ENCODE assay signal across 17 cellular contexts in the genomic region with DNA sequence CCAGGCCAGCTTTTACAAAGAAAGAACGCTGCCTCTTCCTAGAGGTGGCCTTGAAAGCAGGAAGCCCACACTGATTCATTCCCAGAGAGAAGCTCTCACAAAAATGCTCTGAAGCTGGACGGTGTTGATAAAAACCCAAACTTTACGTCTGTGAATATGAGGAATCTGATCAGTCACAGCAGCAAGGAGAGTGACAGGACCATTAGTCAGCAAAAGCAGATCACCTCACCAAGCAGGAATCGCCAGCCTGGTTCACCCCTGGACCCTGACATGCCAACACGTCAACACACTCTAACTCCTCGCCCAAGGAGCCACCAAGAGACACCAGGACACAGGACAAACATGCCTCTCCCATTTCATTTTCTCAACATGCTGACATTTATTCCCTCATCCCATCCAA.
A peak's percentile ranks its signal among the peaks of the same experiment; 100 is the strongest.
DNase-seq lines count a peak whose midpoint lies in the region; ATAC-seq and TF ChIP-seq lines count a peak whose summit lies in the region.
"Had no signal": no experiment of that assay in that cellular context is flagged by ENCODE, and none has a peak within 500 bp of the region (broad histone marks: within the 10 kb centered on the region; RNA-seq: fewer than 3 reads in every experiment).

No MANE protein-coding gene starts in this region.

- no peak overlapping the region for H3K4me3 Mint-ChIP-seq in H9
- H3K4me3 Mint-ChIP-seq: activated naive CD8-positive, alpha-beta T cell treated with anti-CD3 and anti-CD28 coated beads, Interleukin-2, amount 10 ng/mL, durations not matched to agents 7 days and 5 days had no signal

- no peak for ATAC-seq in HG03521 (IDR thresholded peaks at IDR 0.05; ENCODE audit: unreplicated experiment)

- no peaks in the 10 kb centered on the region for H3K23me2 ChIP-seq in H9 (ENCODE audit: insufficient read length, low read depth, low read length, poor library complexity, severe bottlenecking)

- no peaks in the 10 kb centered on the region; a peak in 1 of 5 replicates for H3K9me3 Mint-ChIP-seq in H9
- H3K9me3 Mint-ChIP-seq: activated naive CD8-positive, alpha-beta T cell treated with anti-CD3 and anti-CD28 coated beads, Interleukin-2, amount 10 ng/mL, durations not matched to agents 7 days and 5 days had no signal

- no peak for TF ChIP-seq CTCF in H9 (conservative IDR thresholded peaks at IDR 0.05)

- peak overlapping the region in 2 of 3 experiments; percentile 40 to 74; a peak in 2 of 7 replicates for H3K27ac Mint-ChIP-seq in H9
- H3K27ac Mint-ChIP-seq: activated naive CD8-positive, alpha-beta T cell treated with anti-CD3 and anti-CD28 coated beads, Interleukin-2, amount 10 ng/mL, durations not matched to agents 7 days and 5 days had no signal

- H3K4me2 ChIP-seq in H9 (ENCODE audit: insufficient read depth, insufficient read length, low read length) = no peak overlapping the region

- H2BK120ac ChIP-seq in H9 (ENCODE audit: low read depth, low read length, poor library complexity, severe bottlenecking) = no peak overlapping the region

- H3K36me3 Mint-ChIP-seq in H9 (ENCODE audit: insufficient read depth in 1 of 3, low read depth in 3 of 3) = no peaks in the 10 kb centered on the region

- no peaks in the 10 kb centered on the region for H3K79me1 ChIP-seq in H9 (ENCODE audit: insufficient read depth, low read depth, low read length, poor library complexity, severe bottlenecking)

- H3K27me3 ChIP-seq in H9 (ENCODE audit: insufficient read depth, low read length) = no peaks in the 10 kb centered on the region
- H3K27me3 ChIP-seq: neutrophil had no signal

- no peak overlapping the region for H2BK12ac ChIP-seq in H9 (ENCODE audit: insufficient read length, low read depth, low read length)

- WGBS in H9 (ENCODE audit: extremely low coverage, insufficient read length, low lambda C conversion rate) = no CpG with 5 or more reads among the region's 6 CpGs

- no peak overlapping the region for H3K4ac ChIP-seq in H9 (ENCODE audit: low read depth, low read length)

- no peak overlapping the region for H3K18ac ChIP-seq in H9 (ENCODE audit: insufficient read length, low read depth, low read length)

- no peak overlapping the region for H2AK5ac ChIP-seq in H9 (ENCODE audit: insufficient read length, low read length)

- no peak overlapping the region for H3K23ac ChIP-seq in H9 (ENCODE audit: insufficient read length, low read depth, low read length)

- no peak overlapping the region for H2BK15ac ChIP-seq in H9 (ENCODE audit: low read depth, low read length)

- H4K91ac ChIP-seq in H9 (ENCODE audit: insufficient read length, low read depth, low read length) = no peak overlapping the region

- no peak overlapping the region for H3K27ac ChIP-seq in H9 (ENCODE audit: insufficient read length, low read depth, low read length)
- H3K27ac ChIP-seq: neutrophil, thoracic aorta had no signal

- no peak overlapping the region for H3K9ac ChIP-seq in H9 (ENCODE audit: extremely low read depth, insufficient read length, low read length)

- H3K4me1 Mint-ChIP-seq in H9 = peaks cover 5% of the 10 kb centered on the region in 2 experiments; a peak in 3 of 4 replicates

- H4K8ac ChIP-seq in H9 (replicated peaks; ENCODE audit: insufficient read length, low read depth, low read length) = no peak overlapping the region

- H3K14ac ChIP-seq in H9 (ENCODE audit: insufficient read depth, low read length) = no peak overlapping the region

- no peaks in the 10 kb centered on the region for H3K79me2 ChIP-seq in H9 (ENCODE audit: insufficient read depth, low read length)

- no peak overlapping the region for H4K5ac ChIP-seq in H9 (ENCODE audit: insufficient read length, low read depth, low read length)

- H3K9me3 ChIP-seq in H9 (ENCODE audit: control insufficient read depth, low read depth, low read length) = no peaks in the 10 kb centered on the region
- H3K9me3 ChIP-seq: HAP-1, neutrophil, thoracic aorta had no signal

- H2BK20ac ChIP-seq in H9 (ENCODE audit: low read depth, low read length, poor library complexity, severe bottlenecking) = no peak overlapping the region

- no peak overlapping the region for H3K56ac ChIP-seq in H9 (ENCODE audit: insufficient read length, low read depth, low read length)

- no peak overlapping the region for H2AFZ ChIP-seq in H9 (ENCODE audit: low read length)

- DNase-seq in A172 (ENCODE audit: low spot score) (peak; percentile 13), H9 (no peak), amniotic epithelial cell (ENCODE audit: low read depth) (peak; percentile 56), iris pigment epithelial cell (ENCODE audit: low read depth) (peak; percentile 79), DMS153 treated with DMSO at 0.1 percent for 48 hours (lab: John Stamatoyannopoulos, UW; ENCODE audit: unreplicated experiment) (no peak), putamen (ENCODE audit: low spot score) (no peak)
- DNase-seq in activated CD4-positive, alpha-beta T cell treated with anti-CD3 and anti-CD28 coated beads, Interleukin-2, amount 50 U/mL, for 1 hour = no peak
- DNase-seq: activated naive CD8-positive, alpha-beta T cell treated with anti-CD3 and anti-CD28 coated beads, Interleukin-2, amount 10 ng/mL, durations not matched to agents 7 days and 5 days; mesendoderm; NCI-H1105; NCI-H345; stimulated activated CD4-positive, alpha-beta T cell treated with anti-CD3 and anti-CD28 coated beads, Interleukin-15, amount 100 ng/mL, for 24 hours; SW 1271 had no signal

- H3T11ph ChIP-seq in H9 (ENCODE audit: low read length) = no peak overlapping the region

- H4K20me1 ChIP-seq in H9 (ENCODE audit: control insufficient read depth, insufficient read depth, insufficient read length) = no peaks in the 10 kb centered on the region

- peaks cover 4% of the 10 kb centered on the region; the same call in 1 of the 2 replicates for H3K27me3 Mint-ChIP-seq in H9 (ENCODE audit: low read depth)
- H3K27me3 Mint-ChIP-seq: activated naive CD8-positive, alpha-beta T cell treated with anti-CD3 and anti-CD28 coated beads, Interleukin-2, amount 10 ng/mL, durations not matched to agents 7 days and 5 days had no signal

- no peak overlapping the region for H2BK5ac ChIP-seq in H9 (ENCODE audit: insufficient read length, low read length)

- H3K4me1 ChIP-seq in H9 (ENCODE audit: insufficient read depth, low read length) = no peaks in the 10 kb centered on the region
- H3K4me1 ChIP-seq: HAP-1 had no signal

Comparison
In these comparisons a context has a peak if more than half of its experiments do, and no peak if none do; other contexts are left out.
1. DNase-seq: peak in A172 (single experiment), amniotic epithelial cell (single experiment) and iris pigment epithelial cell (single experiment); none in H9 (single experiment), activated CD4-positive, alpha-beta T cell treated with anti-CD3 and anti-CD28 coated beads, Interleukin-2, amount 50 U/mL, for 1 hour (single experiment), DMS153 treated with DMSO at 0.1 percent for 48 hours (single experiment) and putamen (single experiment).